In genomic region chr12:69247253-69248018, GRCh38 we compare ENCODE assay signal across 18 cellular contexts. TPM values are rescaled to one million over a fixed set of nuclear protein-coding genes. Genes with fewer than 3 reads are reported as not detected.
A peak's percentile ranks its signal among the peaks of the same experiment; 100 is the strongest.
DNase-seq lines count a peak whose midpoint lies in the region; ATAC-seq, FAIRE-seq and TF ChIP-seq lines count a peak whose summit lies in the region.
"Had no signal": no experiment of that assay in that cellular context is flagged by ENCODE, and none has a peak within 500 bp of the region (broad histone marks: within the 10 kb centered on the region; RNA-seq: fewer than 3 reads in every experiment).

No MANE protein-coding gene starts in this region.

- H3K27me3 Mint-ChIP-seq in CD8-positive, alpha-beta T cell (ENCODE audit: low read depth), result no peaks in the 10 kb centered on the region
- H3K27me3 Mint-ChIP-seq in activated CD4-positive, alpha-beta memory T cell treated with anti-CD3 and anti-CD28 coated beads, Interleukin-2, amount 10 ng/mL, durations not matched to agents 7 days and 5 days, result no peaks in the 10 kb centered on the region
- H3K27me3 Mint-ChIP-seq in stimulated activated memory B cell treated with anti-CD40 and anti-IgM and Interleukin-4, amounts not matched to agents 10 μg/mL and 1 μg/mL and 100 μg/mL, for 72 hours, result no peaks in the 10 kb centered on the region

- H3K4me1 ChIP-seq in CD8-positive, alpha-beta T cell (ENCODE audit: insufficient read depth, low read length), result peaks cover 51% of the 10 kb centered on the region
- H3K4me1 ChIP-seq in HepG2 (ENCODE audit: insufficient read depth, low read length), result peaks cover 48% of the 10 kb centered on the region

- H4K20me1 ChIP-seq in HepG2 (ENCODE audit: insufficient read depth, low read length), result peaks cover 73% of the 10 kb centered on the region

- no peak overlapping the region for H3K4me2 ChIP-seq in HepG2 (ENCODE audit: low read depth, low read length)
- H3K4me2 ChIP-seq: BLaER1 had no signal

- no peak overlapping the region for H2AFZ ChIP-seq in HepG2 (ENCODE audit: low read length)

- POLR2A ChIA-PET in CD8-positive, alpha-beta T cell (lab: Charles Lee), result interaction anchor here (0.6 kb wide), 2 partner anchors 1130 to 1258 kb away, joined by 3 read pairs; partner anchors contain the start of gene IFNG-AS1
- POLR2A ChIA-PET in activated CD4-positive, alpha-beta memory T cell treated with anti-CD3 and anti-CD28 coated beads, Interleukin-2, amount 10 ng/mL, durations not matched to agents 7 days and 5 days (lab: Charles Lee), result interaction anchor here (0.8 to 1.7 kb wide), 3 partner anchors 9 to 113 kb away, joined by 3 to 7 read pairs (median 4); no protein-coding TSS in a partner anchor
- POLR2A ChIA-PET in HepG2 (lab: Yijun Ruan, JAX), result no interaction called here

- 97% methylated on average over 3 of the region's 3 CpGs for WGBS in HepG2 (ENCODE audit: low lambda C conversion rate)

- in situ Hi-C loops in HepG2 (cut with HindIII; ENCODE audit: extremely low pct_ligation_motif_present, low pct_unique_long_range_greater_than_20kb), result no loop called here

- H3K9ac ChIP-seq in HepG2 (ENCODE audit: insufficient read depth, low read depth, low read length), result no peak overlapping the region
- H3K9ac ChIP-seq: BLaER1 had no signal

- H3K9me3 ChIP-seq in CD8-positive, alpha-beta T cell (ENCODE audit: low read length), result no peaks in the 10 kb centered on the region
- H3K9me3 ChIP-seq in HepG2 (ENCODE audit: low read length), result no peaks in the 10 kb centered on the region
- H3K9me3 ChIP-seq: BLaER1, ovary, Peyer's patch had no signal

- peak overlapping the region; percentile 66 for H3K27ac Mint-ChIP-seq in CD8-positive, alpha-beta T cell
- no peak overlapping the region for H3K27ac Mint-ChIP-seq in activated CD4-positive, alpha-beta memory T cell treated with anti-CD3 and anti-CD28 coated beads, Interleukin-2, amount 10 ng/mL, durations not matched to agents 7 days and 5 days
- H3K27ac Mint-ChIP-seq in stimulated activated memory B cell treated with anti-CD40 and anti-IgM and Interleukin-4, amounts not matched to agents 10 μg/mL and 1 μg/mL and 100 μg/mL, for 72 hours, result no peak overlapping the region
- H3K27ac Mint-ChIP-seq: endodermal cell had no signal

- H3K9me3 Mint-ChIP-seq in CD8-positive, alpha-beta T cell, result no peaks in the 10 kb centered on the region
- H3K9me3 Mint-ChIP-seq in activated CD4-positive, alpha-beta memory T cell treated with anti-CD3 and anti-CD28 coated beads, Interleukin-2, amount 10 ng/mL, durations not matched to agents 7 days and 5 days, result no peaks in the 10 kb centered on the region
- H3K9me3 Mint-ChIP-seq in stimulated activated memory B cell treated with anti-CD40 and anti-IgM and Interleukin-4, amounts not matched to agents 10 μg/mL and 1 μg/mL and 100 μg/mL, for 72 hours, result no peaks in the 10 kb centered on the region

- FAIRE-seq in HepG2 (lab: Jason Lieb, UNC), result peak; percentile 8

- H3K27ac ChIP-seq in 22Rv1 (peak overlapping the region; percentile 21), HepG2 (ENCODE audit: extremely low read length, insufficient read depth, low read length) (no peak overlapping the region)
- H3K27ac ChIP-seq in CD8-positive, alpha-beta T cell (ENCODE audit: low read depth, low read length), result no peak overlapping the region
- H3K27ac ChIP-seq: BLaER1, Peyer's patch had no signal

- BruUV-seq in HepG2 (replicated peaks; lab: Mats Ljungman, UMichigan), result TSS peak; percentile 9

- ATAC-seq in CD8-positive, alpha-beta T cell, result no peak
- ATAC-seq in HepG2, result no peak
- ATAC-seq in stimulated activated memory B cell treated with anti-CD40 and anti-IgM and Interleukin-4, amounts not matched to agents 10 μg/mL and 1 μg/mL and 100 μg/mL, for 72 hours, result no peak
- ATAC-seq: HCT116 had no signal

- DNase-seq in CD8-positive, alpha-beta T cell, result no peak
- DNase-seq in activated CD4-positive, alpha-beta memory T cell treated with anti-CD3 and anti-CD28 coated beads, Interleukin-2, amount 10 ng/mL, durations not matched to agents 7 days and 5 days, result no peak
- DNase-seq in HepG2 (ENCODE audit: low spot score), result no peak
- no peak for DNase-seq in SKM-1 treated with dmso at 0.1 percent for 144 hours (lab: John Stamatoyannopoulos, UW; ENCODE audit: unreplicated experiment)
- no peak for DNase-seq in SKM-1 (lab: John Stamatoyannopoulos, UW; ENCODE audit: unreplicated experiment)
- DNase-seq: activated CD4-positive, CD25-positive, alpha-beta regulatory T cell treated with anti-CD3 and anti-CD28 coated beads, Interleukin-2, amount 50 U/mL, for 72 hours; endodermal cell; foreskin melanocyte; NCI-H187; NCI-H524; ovary; Peyer's patch; substantia nigra; T-helper 1 cell had no signal

- no peak for TF ChIP-seq RAD21 in HepG2 (CRISPR knock-in tag; IDR thresholded peaks at IDR 0.05)

- intact Hi-C loops in CD8-positive, alpha-beta T cell (cut with DNase I, micrococcal nuclease), result loop anchor here (1.0 to 10.0 kb wide), 4 partner anchors 8 to 633 kb away; partner anchors contain the start of genes CPSF6 (in 1 of the 2), MDM2 (in 1 of the 2), RAP1B (in 1 of the 2) and SLC35E3 (in 1 of the 2)
- intact Hi-C loops in HepG2 (cut with micrococcal nuclease; ENCODE audit: unreplicated experiment), result no loop called here

- H3K4me3 Mint-ChIP-seq in CD8-positive, alpha-beta T cell, result peak overlapping the region; percentile 45
- H3K4me3 Mint-ChIP-seq in activated CD4-positive, alpha-beta memory T cell treated with anti-CD3 and anti-CD28 coated beads, Interleukin-2, amount 10 ng/mL, durations not matched to agents 7 days and 5 days, result peak overlapping the region; percentile 2
- H3K4me3 Mint-ChIP-seq in stimulated activated memory B cell treated with anti-CD40 and anti-IgM and Interleukin-4, amounts not matched to agents 10 μg/mL and 1 μg/mL and 100 μg/mL, for 72 hours, result no peak overlapping the region
- H3K4me3 Mint-ChIP-seq: endodermal cell had no signal

- TF ChIP-seq EP300 in HepG2 (IDR thresholded peaks at IDR 0.05; ENCODE audit: low read depth in 2 of 2, low read length in 2 of 2) (no peak), HepG2 (CRISPR knock-in tag; IDR thresholded peaks at IDR 0.05; ENCODE audit: borderline replicate concordance) (no peak)

- peaks cover 97% of the 10 kb centered on the region for H3K79me2 ChIP-seq in HepG2 (ENCODE audit: insufficient read depth, low read length)

- TF ChIP-seq CTCF in 22Rv1 (IDR thresholded peaks at IDR 0.05) (no peak), HepG2 (CRISPR knock-in tag; IDR thresholded peaks at IDR 0.05) (no peak)
- TF ChIP-seq CTCF in CD8-positive, alpha-beta T cell (IDR thresholded peaks at IDR 0.05), result no peak

- H3K4me1 Mint-ChIP-seq in CD8-positive, alpha-beta T cell (ENCODE audit: low read depth), result peaks cover 83% of the 10 kb centered on the region
- H3K4me1 Mint-ChIP-seq in activated CD4-positive, alpha-beta memory T cell treated with anti-CD3 and anti-CD28 coated beads, Interleukin-2, amount 10 ng/mL, durations not matched to agents 7 days and 5 days, result peaks cover 70% of the 10 kb centered on the region
- H3K4me1 Mint-ChIP-seq in stimulated activated memory B cell treated with anti-CD40 and anti-IgM and Interleukin-4, amounts not matched to agents 10 μg/mL and 1 μg/mL and 100 μg/mL, for 72 hours, result peaks cover 67% of the 10 kb centered on the region

- CTCF ChIA-PET in CD8-positive, alpha-beta T cell (lab: Charles Lee), result interaction anchor here (1.2 to 3.3 kb wide), 2 partner anchors 44 to 92 kb away, joined by 3 to 29 read pairs; no protein-coding TSS in a partner anchor
- CTCF ChIA-PET in activated CD4-positive, alpha-beta memory T cell treated with anti-CD3 and anti-CD28 coated beads, Interleukin-2, amount 10 ng/mL, durations not matched to agents 7 days and 5 days (lab: Charles Lee), result interaction anchor here (0.7 to 2.1 kb wide), 3 partner anchors 14 to 92 kb away, joined by 3 to 21 read pairs (median 3); no protein-coding TSS in a partner anchor
- CTCF ChIA-PET in HepG2 (lab: Yijun Ruan, JAX; ENCODE audit: low intra/inter-chr PET ratio, low total read pairs), result no interaction called here

- TF ChIP-seq POLR2A in HepG2 (IDR thresholded peaks at IDR 0.05; ENCODE audit: insufficient read depth in 1 of 2, low read depth in 2 of 2, low read length in 2 of 2), result no peak

- H3K36me3 ChIP-seq in CD8-positive, alpha-beta T cell (ENCODE audit: insufficient read depth, low read length), result no peaks in the 10 kb centered on the region
- H3K36me3 ChIP-seq in HepG2 (replicated peaks in 1 of 2; ENCODE audit: control insufficient read depth in 1 of 2, insufficient read depth in 2 of 2, low read length in 2 of 2), result peaks cover 5 to 6% of the 10 kb centered on the region in 2 experiments; a peak in 4 of 5 replicates
- H3K36me3 ChIP-seq: ovary, Peyer's patch had no signal

- H3K36me3 Mint-ChIP-seq in CD8-positive, alpha-beta T cell, result peaks cover 24% of the 10 kb centered on the region
- H3K36me3 Mint-ChIP-seq in activated CD4-positive, alpha-beta memory T cell treated with anti-CD3 and anti-CD28 coated beads, Interleukin-2, amount 10 ng/mL, durations not matched to agents 7 days and 5 days (ENCODE audit: low read depth), result peaks cover 37% of the 10 kb centered on the region
- H3K36me3 Mint-ChIP-seq in stimulated activated memory B cell treated with anti-CD40 and anti-IgM and Interleukin-4, amounts not matched to agents 10 μg/mL and 1 μg/mL and 100 μg/mL, for 72 hours, result no peaks in the 10 kb centered on the region

- H3K27me3 ChIP-seq in CD8-positive, alpha-beta T cell (ENCODE audit: insufficient read depth, low read length), result no peaks in the 10 kb centered on the region
- H3K27me3 ChIP-seq in HepG2 (ENCODE audit: control insufficient read depth in 1 of 2, insufficient read depth in 2 of 2, low read length in 2 of 2), result no peaks in the 10 kb centered on the region
- H3K27me3 ChIP-seq: BLaER1, ovary, Peyer's patch had no signal

- H3K4me3 ChIP-seq in CD8-positive, alpha-beta T cell (ENCODE audit: low read depth, low read length), result no peak overlapping the region
- H3K4me3 ChIP-seq in HepG2 (replicated peaks in 1 of 3; ENCODE audit: insufficient read depth in 1 of 3, low read depth in 2 of 3, low read length in 3 of 3), result no peak overlapping the region
- H3K4me3 ChIP-seq: BLaER1, ovary, Peyer's patch had no signal

RNA-seq across cellular contexts. Expression of gene CPSF6, which starts 8.1 kb away (rescaled TPM):
- total RNA-seq in CD8-positive, alpha-beta T cell, result 10 to 100 TPM; 78.9 to 81.3 TPM
- total RNA-seq in activated CD4-positive, alpha-beta memory T cell treated with anti-CD3 and anti-CD28 coated beads, Interleukin-2, amount 10 ng/mL, durations not matched to agents 7 days and 5 days, result 10 to 100 TPM; 89.9 to 91.6 TPM
- 61.1 and 71.0 TPM in 2 replicates for total RNA-seq in HepG2 (2016; rRNA removed; fragmentation: Illumina TruSeq; extraction: Trizol)
- 154 and 171 TPM in 2 replicates for total RNA-seq in HepG2 (2016; cell fraction: cytosol; rRNA removed; fragmentation: Illumina TruSeq; extraction: Trizol; ENCODE audit: low read depth)
- total RNA-seq in HepG2 (2016; cell fraction: insoluble cytoplasmic fraction; rRNA removed; fragmentation: Illumina TruSeq; extraction: Trizol), result 57.9 and 73.0 TPM in 2 replicates
- 136 and 154 TPM in 2 replicates for total RNA-seq in HepG2 (2016; cell fraction: membrane; rRNA removed; fragmentation: Illumina TruSeq; extraction: Trizol)
- total RNA-seq in HepG2 (2016; cell fraction: nucleus; rRNA removed; fragmentation: Illumina TruSeq; extraction: Trizol), result 63.9 and 71.3 TPM in 2 replicates
- polyA plus RNA-seq in HepG2 (2011; rRNA removed), result 41.1 and 41.8 TPM in 2 replicates
- 23.1 and 26.5 TPM in 2 replicates for polyA plus RNA-seq in HepG2 (2011; cell fraction: cytosol; rRNA removed)
- 51.8 and 56.3 TPM in 2 replicates for polyA plus RNA-seq in HepG2 (2011; cell fraction: nucleus; rRNA removed)
- 57.5 and 72.3 TPM in 2 replicates for polyA plus RNA-seq in HepG2 (2012)
- 9.6 and 10.5 TPM in 2 replicates for polyA plus RNA-seq in HepG2 (2016; cell fraction: cytosol; fragmentation: Illumina TruSeq; extraction: Trizol; ENCODE audit: low read depth)
- 73.7 and 82.7 TPM in 2 replicates for polyA plus RNA-seq in HepG2 (2016; cell fraction: insoluble cytoplasmic fraction; fragmentation: Illumina TruSeq; extraction: Trizol; ENCODE audit: low read depth)
- polyA plus RNA-seq in HepG2 (2016; cell fraction: membrane; fragmentation: Illumina TruSeq; extraction: Trizol; ENCODE audit: low read depth), result 13.8 and 15.2 TPM in 2 replicates
- polyA plus RNA-seq in HepG2 (2016; cell fraction: nucleus; fragmentation: Illumina TruSeq; extraction: Trizol; ENCODE audit: insufficient read depth, low read depth), result 82.1 and 88.7 TPM in 2 replicates
- polyA minus RNA-seq in HepG2 (2011; rRNA and poly(A)+ RNA removed; ENCODE audit: low replicate concordance), result 89.9 and 157 TPM in 2 replicates
- polyA minus RNA-seq in HepG2 (2011; cell fraction: cytosol; rRNA and poly(A)+ RNA removed), result 30.1 and 34.8 TPM in 2 replicates
- 117 and 119 TPM in 2 replicates for polyA minus RNA-seq in HepG2 (2011; cell fraction: nucleus; rRNA and poly(A)+ RNA removed)
